In the genomic region with DNA sequence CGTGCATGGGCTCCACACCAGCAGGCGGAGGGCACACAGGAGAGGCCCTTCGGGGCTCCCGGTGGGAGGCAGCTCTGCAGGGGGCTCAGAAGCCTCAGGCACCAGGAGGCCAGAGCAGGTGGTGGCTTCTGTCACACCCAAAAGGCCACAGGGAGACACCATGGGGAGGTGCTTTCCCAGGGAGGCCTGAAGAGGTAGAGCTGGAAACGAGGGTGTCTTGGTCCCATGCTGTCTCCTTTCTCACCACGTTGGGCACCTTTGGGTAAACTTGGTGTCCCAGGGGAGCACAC, we compare ENCODE assay signal across 18 cellular contexts.
DNase-seq lines count a peak whose midpoint lies in the region; ATAC-seq and TF ChIP-seq lines count a peak whose summit lies in the region.
"Had no signal": no experiment of that assay in that cellular context is flagged by ENCODE, and none has a peak within 500 bp of the region (broad histone marks: within the 10 kb centered on the region; RNA-seq: fewer than 3 reads in every experiment).

No MANE protein-coding gene starts in this region.

- no peak overlapping the region for H2BK12ac ChIP-seq in H9 (ENCODE audit: insufficient read length, low read depth, low read length)

- H4K8ac ChIP-seq in H9 (replicated peaks; ENCODE audit: insufficient read length, low read depth, low read length) = no peak overlapping the region
- no peak overlapping the region for H4K8ac ChIP-seq in mesendoderm (ENCODE audit: low read depth, low read length)

- H4K5ac ChIP-seq in H9 (ENCODE audit: insufficient read length, low read depth, low read length) = no peak overlapping the region
- H4K5ac ChIP-seq in mesendoderm (ENCODE audit: low read length) = no peak overlapping the region

- ATAC-seq in GM19452 (IDR thresholded peaks at IDR 0.05; ENCODE audit: unreplicated experiment) = no peak
- ATAC-seq: A549 had no signal

- H3K4me2 ChIP-seq in BLaER1 (peak overlapping the region; percentile 30; the same call in 1 of the 2 replicates), H9 (ENCODE audit: insufficient read depth, insufficient read length, low read length) (no peak overlapping the region), mesendoderm (ENCODE audit: low read length) (no peak overlapping the region)
- H3K4me2 ChIP-seq: A549, KMS-11, SK-N-SH had no signal

- no peaks in the 10 kb centered on the region for H3K23me2 ChIP-seq in H9 (ENCODE audit: insufficient read length, low read depth, low read length, poor library complexity, severe bottlenecking)

- H2AK5ac ChIP-seq in H9 (ENCODE audit: insufficient read length, low read length) (no peak overlapping the region), mesendoderm (ENCODE audit: low read length) (no peak overlapping the region)

- H3K27ac Mint-ChIP-seq in H9 = peak overlapping the region; percentile 24 to 87 (median 46); a peak in 3 of 7 replicates
- H3K27ac Mint-ChIP-seq in mesothelial cell of epicardium = no peak overlapping the region

- H3K27me3 Mint-ChIP-seq in H9 (ENCODE audit: low read depth) = peaks cover 7% of the 10 kb centered on the region
- H3K27me3 Mint-ChIP-seq in mesothelial cell of epicardium (ENCODE audit: low read depth) = peaks cover 43% of the 10 kb centered on the region

- H3K4me3 ChIP-seq in BLaER1 (no peak overlapping the region), mesendoderm (ENCODE audit: low read length) (no peak overlapping the region)
- H3K4me3 ChIP-seq: A549 had no signal

- DNase-seq in H9 (no peak), NCI-H345 (lab: John Stamatoyannopoulos, UW) (peak; percentile 47), mesendoderm (no peak), mesothelial cell of epicardium (ENCODE audit: low spot score in 2 of 2, unreplicated experiment in 2 of 2) (no peak), erythroblast (lab: John Stamatoyannopoulos, UW) (no peak)
- DNase-seq in activated T-cell treated with anti-CD3 and anti-CD28 coated beads, Interleukin-2, amount 50 U/mL, for 1 hour = no peak
- DNase-seq: Caco-2, EL, GOT3, NCI-H1930, NCI-H82, OCI-M1, SK-N-SH had no signal

- H3K56ac ChIP-seq in H9 (ENCODE audit: insufficient read length, low read depth, low read length) (no peak overlapping the region), mesendoderm (ENCODE audit: low read length) (peak overlapping the region; percentile 15)

- H3K79me1 ChIP-seq in H9 (ENCODE audit: insufficient read depth, low read depth, low read length, poor library complexity, severe bottlenecking) = no peaks in the 10 kb centered on the region
- no peaks in the 10 kb centered on the region for H3K79me1 ChIP-seq in mesendoderm (ENCODE audit: low read length)

- H3K18ac ChIP-seq in H9 (ENCODE audit: insufficient read length, low read depth, low read length) (peak overlapping the region; percentile 30), mesendoderm (ENCODE audit: low read length) (no peak overlapping the region)

- no peak for TF ChIP-seq CTCF in H9 (conservative IDR thresholded peaks at IDR 0.05)
- no peak for TF ChIP-seq CTCF in mesothelial cell of epicardium (IDR thresholded peaks at IDR 0.05; ENCODE audit: unreplicated experiment)

- H3K23ac ChIP-seq in H9 (ENCODE audit: insufficient read length, low read depth, low read length) = no peak overlapping the region
- no peak overlapping the region for H3K23ac ChIP-seq in mesendoderm (ENCODE audit: low read length)

- H4K20me1 ChIP-seq in BLaER1 (no peaks in the 10 kb centered on the region; the same call in 1 of the 2 replicates), H9 (ENCODE audit: control insufficient read depth, insufficient read depth, insufficient read length) (no peaks in the 10 kb centered on the region)

- no CpG with 5 or more reads among the region's 6 CpGs for WGBS in H9 (ENCODE audit: extremely low coverage, insufficient read length, low lambda C conversion rate)
- WGBS in mesendoderm (ENCODE audit: extremely low coverage, insufficient coverage, low lambda C conversion rate) = no CpG with 5 or more reads among the region's 6 CpGs

- H4K91ac ChIP-seq in H9 (ENCODE audit: insufficient read length, low read depth, low read length) = no peak overlapping the region

- H3K27me3 ChIP-seq in BLaER1 (no peaks in the 10 kb centered on the region), H9 (ENCODE audit: insufficient read depth, low read length) (no peaks in the 10 kb centered on the region; the same call in 1 of the 2 replicates), mesendoderm (ENCODE audit: insufficient read depth, low read length, poor library complexity) (no peaks in the 10 kb centered on the region)

- H3K36me3 ChIP-seq in BLaER1 (no peaks in the 10 kb centered on the region), mesendoderm (ENCODE audit: control insufficient read depth, insufficient read depth, low read length) (no peaks in the 10 kb centered on the region)

- H3K4me3 Mint-ChIP-seq in H9 (no peak overlapping the region), mesothelial cell of epicardium (no peak overlapping the region)

- H3K9ac ChIP-seq in BLaER1 = no peak overlapping the region
- H3K9ac ChIP-seq in H9 (ENCODE audit: extremely low read depth, insufficient read length, low read length) = no peak overlapping the region
- H3K9ac ChIP-seq in mesendoderm (ENCODE audit: low read length) = no peak overlapping the region
- H3K9ac ChIP-seq: KMS-11, SK-N-SH had no signal

- H3K27ac ChIP-seq in BLaER1 = no peak overlapping the region
- H3K27ac ChIP-seq in H9 (ENCODE audit: insufficient read length, low read depth, low read length) = no peak overlapping the region
- H3K27ac ChIP-seq in mesendoderm (ENCODE audit: low read depth, low read length) = no peak overlapping the region
- H3K27ac ChIP-seq: A549, C4-2B, KMS-11 had no signal

- H2AFZ ChIP-seq in H9 (ENCODE audit: low read length) = no peak overlapping the region

- H3K79me2 ChIP-seq in H9 (ENCODE audit: insufficient read depth, low read length) (no peaks in the 10 kb centered on the region), mesendoderm (ENCODE audit: control insufficient read depth, insufficient read depth, low read length) (no peaks in the 10 kb centered on the region)

- no peak overlapping the region for H2BK20ac ChIP-seq in H9 (ENCODE audit: low read depth, low read length, poor library complexity, severe bottlenecking)

- H3K9me3 Mint-ChIP-seq in H9 = no peaks in the 10 kb centered on the region; a peak in 2 of 5 replicates
- H3K9me3 Mint-ChIP-seq in mesothelial cell of epicardium = no peaks in the 10 kb centered on the region

- H3T11ph ChIP-seq in H9 (ENCODE audit: low read length) = no peak overlapping the region

- H3K36me3 Mint-ChIP-seq in H9 (ENCODE audit: insufficient read depth in 1 of 3, low read depth in 3 of 3) (no peaks in the 10 kb centered on the region), mesothelial cell of epicardium (no peaks in the 10 kb centered on the region)

- peaks cover 20 to 21% of the 10 kb centered on the region in 2 experiments for H3K4me1 Mint-ChIP-seq in H9
- no peaks in the 10 kb centered on the region for H3K4me1 Mint-ChIP-seq in mesothelial cell of epicardium

- H2BK15ac ChIP-seq in H9 (ENCODE audit: low read depth, low read length) (no peak overlapping the region), mesendoderm (replicated peaks; ENCODE audit: low read depth) (no peak overlapping the region)

- H2BK5ac ChIP-seq in H9 (ENCODE audit: insufficient read length, low read length) (no peak overlapping the region), mesendoderm (ENCODE audit: low read length) (no peak overlapping the region)

- no peak overlapping the region for H2BK120ac ChIP-seq in H9 (ENCODE audit: low read depth, low read length, poor library complexity, severe bottlenecking)
- H2BK120ac ChIP-seq in mesendoderm (ENCODE audit: low read depth, low read length) = no peak overlapping the region

- H3K4me1 ChIP-seq in BLaER1 = peaks cover 9% of the 10 kb centered on the region; the same call in 1 of the 2 replicates
- H3K4me1 ChIP-seq in H9 (ENCODE audit: insufficient read depth, low read length) = peaks cover 6% of the 10 kb centered on the region; the same call in 1 of the 2 replicates
- peaks cover 2% of the 10 kb centered on the region for H3K4me1 ChIP-seq in mesendoderm (ENCODE audit: control insufficient read depth, low read depth, low read length)
- H3K4me1 ChIP-seq: A549, Caco-2 had no signal

- no peak for TF ChIP-seq POLR2A in erythroblast (IDR thresholded peaks at IDR 0.05; ENCODE audit: low read length)

- H3K14ac ChIP-seq in H9 (ENCODE audit: insufficient read depth, low read length) = no peak overlapping the region

- H3K9me3 ChIP-seq in BLaER1 (no peaks in the 10 kb centered on the region), H9 (ENCODE audit: control insufficient read depth, low read depth, low read length) (no peaks in the 10 kb centered on the region)
- H3K9me3 ChIP-seq: A549, Caco-2, SK-N-SH had no signal

- H3K4ac ChIP-seq in H9 (ENCODE audit: low read depth, low read length) (no peak overlapping the region), mesendoderm (ENCODE audit: low read depth, low read length) (no peak overlapping the region)
